ENCODE assay signal across 13 cellular contexts in the genomic region with DNA sequence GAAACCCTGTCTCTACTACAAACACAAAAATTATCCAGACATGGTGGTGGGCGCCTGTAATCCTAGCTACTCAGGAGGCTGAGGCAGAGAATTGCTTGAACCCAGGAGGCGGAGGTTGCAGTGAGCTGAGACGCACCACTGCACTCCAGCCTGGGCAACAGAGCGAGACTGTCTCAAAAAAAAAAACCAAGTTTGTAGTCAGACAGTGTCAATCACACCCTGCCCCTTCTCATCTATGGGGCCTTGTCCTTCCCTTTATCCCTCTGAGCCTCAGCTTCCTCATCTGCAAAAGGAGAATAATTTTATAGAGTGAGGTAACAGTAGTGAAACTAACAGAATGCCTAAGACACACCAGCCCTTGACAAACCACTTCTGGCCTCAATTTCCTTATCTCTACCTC. TPM values are rescaled to one million over a fixed set of nuclear protein-coding genes. Genes with fewer than 3 reads are reported as not detected.
DNase-seq lines count a peak whose midpoint lies in the region; ATAC-seq and TF ChIP-seq lines count a peak whose summit lies in the region.
"Not testable (repeated sequence)": the region's sequence is repeated elsewhere in the genome, so short reads cannot be mapped to it uniquely, and the experiment has no call there.
"Had no signal": no experiment of that assay in that cellular context is flagged by ENCODE, and none has a peak within 500 bp of the region (broad histone marks: within the 10 kb centered on the region; RNA-seq: fewer than 3 reads in every experiment).

No MANE protein-coding gene starts in this region.

- peaks cover 0 to 11% (median 0%) of the 10 kb centered on the region in 11 experiments; a peak in 3 of 22 replicates for H3K36me3 ChIP-seq in BLaER1 treated with 17β-estradiol and CSF1 and Interleukin-3, amounts not matched to agents 10 nM and 100 nM
- H3K36me3 ChIP-seq in heart left ventricle, result not testable (repeated sequence)

- POLR2A ChIA-PET in activated CD4-positive, alpha-beta memory T cell treated with anti-CD3 and anti-CD28 coated beads for 36 hours (lab: Charles Lee), result interaction anchor here (1.9 to 6.4 kb wide), 4 partner anchors 8 to 125 kb away, joined by 6 to 56 read pairs (median 40); a partner anchor contains a TSS
- POLR2A ChIA-PET in MCF 10A (lab: Yijun Ruan, JAX), result not testable (repeated sequence)

- peak overlapping the region; percentile 91 to 100 (median 98) for H3K4me2 ChIP-seq in BLaER1 treated with 17β-estradiol and CSF1 and Interleukin-3, amounts not matched to agents 10 nM and 100 nM

- 78 to 100% (median 90%) methylated on average over 3 to 4 of the region's 4 CpGs for WGBS in heart left ventricle, 4 donors

- not testable (repeated sequence) for ATAC-seq in heart left ventricle; stimulated activated effector memory CD8-positive, alpha-beta T cell treated with anti-CD3 and anti-CD28 coated beads, Interleukin-12 subunit alpha, Interleukin-12 subunit beta, amount 100 ng/mL, for 72 hours
- ATAC-seq in naive B cell (ENCODE audit: low read depth in 2 of 2), result peak; percentile 50 to 53

- not testable (repeated sequence) for H3K9me3 ChIP-seq in BLaER1 treated with 17β-estradiol and CSF1 and Interleukin-3, amounts not matched to agents 10 nM and 100 nM (replicated peaks in 1 of 11); heart left ventricle

- H3K27ac ChIP-seq in BLaER1 treated with 17β-estradiol and CSF1 and Interleukin-3, amounts not matched to agents 10 nM and 100 nM, result peak overlapping the region in 10 of 11 experiments; percentile 78 to 96 (median 90); a peak in 21 of 22 replicates
- H3K27ac ChIP-seq in heart left ventricle, result peak overlapping the region; percentile 69 to 100 (median 95)

- not testable (repeated sequence) for H3K27me3 ChIP-seq in BLaER1 treated with 17β-estradiol and CSF1 and Interleukin-3, amounts not matched to agents 10 nM and 100 nM; heart left ventricle

- peak overlapping the region; percentile 100 for H3K27ac Mint-ChIP-seq in HFFc6
- peak overlapping the region; percentile 100 for H3K27ac Mint-ChIP-seq in activated CD4-positive, alpha-beta memory T cell treated with anti-CD3 and anti-CD28 coated beads for 36 hours
- peak overlapping the region; percentile 98 for H3K27ac Mint-ChIP-seq in MCF 10A (ENCODE audit: low read depth, unreplicated experiment)
- H3K27ac Mint-ChIP-seq in naive B cell, result peak overlapping the region; percentile 90 to 99 (median 98)
- H3K27ac Mint-ChIP-seq in stimulated activated effector memory CD8-positive, alpha-beta T cell treated with anti-CD3 and anti-CD28 coated beads, Interleukin-12 subunit alpha, Interleukin-12 subunit beta, amount 100 ng/mL, for 72 hours, result peak overlapping the region; percentile 94

- BruUV-seq in MCF 10A (replicated peaks; lab: Mats Ljungman, UMichigan), result not testable (repeated sequence)

- H3K4me3 Mint-ChIP-seq in HFFc6, result peak overlapping the region; percentile 61
- peak overlapping the region; percentile 57 for H3K4me3 Mint-ChIP-seq in activated CD4-positive, alpha-beta memory T cell treated with anti-CD3 and anti-CD28 coated beads for 36 hours
- H3K4me3 Mint-ChIP-seq in MCF 10A (ENCODE audit: unreplicated experiment), result not testable (repeated sequence)
- H3K4me3 Mint-ChIP-seq in naive B cell, result peak overlapping the region; percentile 67 to 88 (median 82)
- peak overlapping the region; percentile 90 for H3K4me3 Mint-ChIP-seq in stimulated activated effector memory CD8-positive, alpha-beta T cell treated with anti-CD3 and anti-CD28 coated beads, Interleukin-12 subunit alpha, Interleukin-12 subunit beta, amount 100 ng/mL, for 72 hours

- not testable (repeated sequence) for TF ChIP-seq POLR2A in heart left ventricle (IDR thresholded peaks at IDR 0.05)

- H3K4me3 ChIP-seq in BLaER1 treated with 17β-estradiol and CSF1 and Interleukin-3, amounts not matched to agents 10 nM and 100 nM, result peak overlapping the region in 8 of 10 experiments; percentile 34 to 65 (median 49); a peak in 12 of 20 replicates
- peak overlapping the region in 1 of 12 donors; percentile 37 for H3K4me3 ChIP-seq in heart left ventricle

- peaks cover 90% of the 10 kb centered on the region for H3K4me1 Mint-ChIP-seq in HFFc6 (ENCODE audit: low read depth)
- peaks cover 88% of the 10 kb centered on the region for H3K4me1 Mint-ChIP-seq in activated CD4-positive, alpha-beta memory T cell treated with anti-CD3 and anti-CD28 coated beads for 36 hours (ENCODE audit: low read depth)
- H3K4me1 Mint-ChIP-seq in MCF 10A (ENCODE audit: insufficient read depth, unreplicated experiment), result peaks cover 67% of the 10 kb centered on the region
- H3K4me1 Mint-ChIP-seq in naive B cell, result peaks cover 70 to 95% (median 82%) of the 10 kb centered on the region in 3 donors
- peaks cover 88% of the 10 kb centered on the region for H3K4me1 Mint-ChIP-seq in stimulated activated effector memory CD8-positive, alpha-beta T cell treated with anti-CD3 and anti-CD28 coated beads, Interleukin-12 subunit alpha, Interleukin-12 subunit beta, amount 100 ng/mL, for 72 hours

- H3K9me3 Mint-ChIP-seq in HFFc6; activated CD4-positive, alpha-beta memory T cell treated with anti-CD3 and anti-CD28 coated beads for 36 hours; MCF 10A (ENCODE audit: unreplicated experiment); naive B cell; stimulated activated effector memory CD8-positive, alpha-beta T cell treated with anti-CD3 and anti-CD28 coated beads, Interleukin-12 subunit alpha, Interleukin-12 subunit beta, amount 100 ng/mL, for 72 hours: not testable (repeated sequence)

- H3K36me3 Mint-ChIP-seq in HFFc6 (ENCODE audit: low read depth); activated CD4-positive, alpha-beta memory T cell treated with anti-CD3 and anti-CD28 coated beads for 36 hours; naive B cell: not testable (repeated sequence)
- H3K36me3 Mint-ChIP-seq in MCF 10A (ENCODE audit: insufficient read depth, unreplicated experiment), result peaks cover 20% of the 10 kb centered on the region
- peaks cover 21% of the 10 kb centered on the region for H3K36me3 Mint-ChIP-seq in stimulated activated effector memory CD8-positive, alpha-beta T cell treated with anti-CD3 and anti-CD28 coated beads, Interleukin-12 subunit alpha, Interleukin-12 subunit beta, amount 100 ng/mL, for 72 hours

- intact Hi-C loops in activated CD4-positive, alpha-beta memory T cell treated with anti-CD3 and anti-CD28 coated beads for 36 hours (cut with micrococcal nuclease), result loop anchor here (1.0 kb wide), 1 partner anchor 13 kb away; no protein-coding TSS in a partner anchor
- intact Hi-C loops in MCF 10A (cut with micrococcal nuclease) (loop anchor here (5.0 kb wide), 1 partner anchor 102 kb away; a partner anchor contains a TSS), heart left ventricle (cut with DNase I) (loop anchor here in 1 of 10 donors (5.0 kb wide), 1 partner anchor 187 kb away; a partner anchor contains a TSS)

- DNase-seq in HFFc6; activated CD4-positive, alpha-beta memory T cell treated with anti-CD3 and anti-CD28 coated beads for 36 hours; MCF 10A (ENCODE audit: unreplicated experiment); heart left ventricle; stimulated activated effector memory CD8-positive, alpha-beta T cell treated with anti-CD3 and anti-CD28 coated beads, Interleukin-12 subunit alpha, Interleukin-12 subunit beta, amount 100 ng/mL, for 72 hours (ENCODE audit: low spot score in 2 of 2): not testable (repeated sequence)
- DNase-seq in OCI-M1 (lab: John Stamatoyannopoulos, UW) (peak; percentile 31), naive B cell (peak; percentile 56)

- not testable (repeated sequence) for TF ChIP-seq CTCF in HFFc6 (IDR thresholded peaks at IDR 0.05); MCF 10A (IDR thresholded peaks at IDR 0.05; ENCODE audit: unreplicated experiment); heart left ventricle (IDR thresholded peaks at IDR 0.05)

- H3K27me3 Mint-ChIP-seq in HFFc6 (ENCODE audit: insufficient read depth); activated CD4-positive, alpha-beta memory T cell treated with anti-CD3 and anti-CD28 coated beads for 36 hours; MCF 10A (ENCODE audit: insufficient read depth, unreplicated experiment); naive B cell: not testable (repeated sequence)

- H3K9ac ChIP-seq in BLaER1 treated with 17β-estradiol and CSF1 and Interleukin-3, amounts not matched to agents 10 nM and 100 nM, result peak overlapping the region; percentile 60 to 94 (median 82); a peak in 20 of 22 replicates

- CTCF ChIA-PET in activated CD4-positive, alpha-beta memory T cell treated with anti-CD3 and anti-CD28 coated beads for 36 hours (lab: Charles Lee), result interaction anchor here (0.8 to 15.0 kb wide), 2 partner anchors 15 to 123 kb away, joined by 3 to 311 read pairs; a partner anchor contains a TSS
- CTCF ChIA-PET in MCF 10A (lab: Yijun Ruan, JAX), result interaction anchor here (1.2 kb wide), 1 partner anchor 1222 kb away, joined by 3 read pairs; no protein-coding TSS in a partner anchor

- peaks cover 0 to 34% (median 8%) of the 10 kb centered on the region in 11 experiments; a peak in 11 of 22 replicates for H4K20me1 ChIP-seq in BLaER1 treated with 17β-estradiol and CSF1 and Interleukin-3, amounts not matched to agents 10 nM and 100 nM

- H3K4me1 ChIP-seq in BLaER1 treated with 17β-estradiol and CSF1 and Interleukin-3, amounts not matched to agents 10 nM and 100 nM, result peaks cover 96 to 99% (median 98%) of the 10 kb centered on the region in 10 experiments
- H3K4me1 ChIP-seq in heart left ventricle, result peaks cover 34 to 100% (median 99%) of the 10 kb centered on the region in 12 donors

RNA-seq across cellular contexts. Expression of a gene that starts 10.8 kb away (rescaled TPM):
- 100 to 1,000 TPM; 120 to 135 (median 127) TPM for total RNA-seq in HFFc6 (2021; fragmentation: NEBNext Ultra II Directional; extraction: Animal tissue kit (Norgen Biotek cat#: 25700))
- total RNA-seq in activated CD4-positive, alpha-beta memory T cell treated with anti-CD3 and anti-CD28 coated beads for 36 hours, result 10 to 100 TPM; 28.2 to 31.8 TPM
- total RNA-seq in MCF 10A (2022), result 91.6 and 121 TPM in 2 replicates
- total RNA-seq in heart left ventricle, result 10 to 100 TPM; 33.4 to 80.3 (median 44.3) TPM
- 100 to 1,000 TPM in 1 of 2 donors, 10 to 100 TPM in 1; 28.0 to 102 TPM for polyA plus RNA-seq in heart left ventricle
- polyA plus RNA-seq in naive B cell (ENCODE audit: low read depth in 6 of 6), result 1 to 10 TPM in 2 of 6 donors, under 1 TPM in 3, not detected in 1; 0.50 to 3.2 (median 0.75) TPM

RNA-seq across cellular contexts. Expression of a gene that starts 31.3 kb away (rescaled TPM):
- under 1 TPM in 1 of 6 experiments, not detected in 5; 0.06 TPM for total RNA-seq in HFFc6 (2021; fragmentation: NEBNext Ultra II Directional; extraction: Animal tissue kit (Norgen Biotek cat#: 25700))
- total RNA-seq in activated CD4-positive, alpha-beta memory T cell treated with anti-CD3 and anti-CD28 coated beads for 36 hours, result 10 to 100 TPM; 28.0 to 28.3 TPM
- total RNA-seq in MCF 10A (2022) (not detected in 2 replicates), heart left ventricle (under 1 TPM in 1 of 9 donors, not detected in 8; 0.11 TPM)
- polyA plus RNA-seq in heart left ventricle (under 1 TPM; 0.25 to 0.27 TPM), naive B cell (ENCODE audit: low read depth in 6 of 6) (100 to 1,000 TPM; 101 to 157 (median 116) TPM)
- total RNA-seq: cerebellum, fibroblast of villous mesenchyme, H7, Right ventricle myocardium superior had no signal

RNA-seq across cellular contexts. Expression of a gene that starts 41.1 kb away (rescaled TPM):
- total RNA-seq in HFFc6 (2021; fragmentation: NEBNext Ultra II Directional; extraction: Animal tissue kit (Norgen Biotek cat#: 25700)), result under 1 TPM in 4 of 6 experiments, not detected in 2; 0.19 to 0.83 (median 0.29) TPM
- total RNA-seq in activated CD4-positive, alpha-beta memory T cell treated with anti-CD3 and anti-CD28 coated beads for 36 hours, result not detected
- total RNA-seq in MCF 10A (2022) (not detected in 2 replicates), heart left ventricle (not detected)
- polyA plus RNA-seq in heart left ventricle (not detected), naive B cell (ENCODE audit: low read depth in 6 of 6) (under 1 TPM in 3 of 6 donors, not detected in 3; 0.33 to 0.43 (median 0.35) TPM)
- total RNA-seq: cerebellum, fibroblast of villous mesenchyme, Right ventricle myocardium superior had no signal

RNA-seq across cellular contexts. Expression of a gene that starts 56.6 kb away (rescaled TPM):
- total RNA-seq in HFFc6 (2021; fragmentation: NEBNext Ultra II Directional; extraction: Animal tissue kit (Norgen Biotek cat#: 25700)), result not detected
- not detected for total RNA-seq in activated CD4-positive, alpha-beta memory T cell treated with anti-CD3 and anti-CD28 coated beads for 36 hours
- not detected in 2 replicates for total RNA-seq in MCF 10A (2022)
- not detected for total RNA-seq in heart left ventricle
- polyA plus RNA-seq in heart left ventricle, result not detected
- polyA plus RNA-seq in naive B cell (ENCODE audit: low read depth in 6 of 6), result not detected
- total RNA-seq: cerebellum, fibroblast of villous mesenchyme, H7, kidney epithelial cell, Right ventricle myocardium superior had no signal

Comparison
In these comparisons a context has a peak if more than half of its experiments do, and no peak if none do; other contexts are left out.
1. RNA of a gene that starts 31.3 kb away (total RNA-seq): 28.0 to 28.3 TPM in activated CD4-positive, alpha-beta memory T cell treated with anti-CD3 and anti-CD28 coated beads for 36 hours; 0.06 TPM in HFFc6, 0.11 TPM in heart left ventricle and not detected in MCF 10A; every median in the first group is over 10 times any median in the second.
2. Peak in every context shown above with its lines, with median percentiles within 50 percentile points of each other: H3K27ac Mint-ChIP-seq.